9 cellular contexts compared by ENCODE assay signal in genomic region chr2:47751856-47752414, GRCh38. TPM values are rescaled to one million over a fixed set of nuclear protein-coding genes. Genes with fewer than 3 reads are reported as not detected.
A peak's percentile ranks its signal among the peaks of the same experiment; 100 is the strongest.
DNase-seq lines count a peak whose midpoint lies in the region; ATAC-seq and TF ChIP-seq lines count a peak whose summit lies in the region.
"Had no signal": no experiment of that assay in that cellular context is flagged by ENCODE, and none has a peak within 500 bp of the region (broad histone marks: within the 10 kb centered on the region; RNA-seq: fewer than 3 reads in every experiment).

No MANE protein-coding gene starts in this region.

- DNase-seq in AG04450 (ENCODE audit: low read depth, low spot score) (no peak), caudate nucleus (lab: John Stamatoyannopoulos, UW) (peak in 7 of 61 donors; percentile 5 to 44 (median 18)), putamen (ENCODE audit: low spot score) (no peak), foreskin fibroblast (no peak), NCI-H2171 (lab: John Stamatoyannopoulos, UW) (no peak)
- DNase-seq in activated CD8-positive, alpha-beta memory T cell treated with anti-CD3 and anti-CD28 coated beads, Interleukin-2, amount 50 U/mL, for 4 hours = no peak
- DNase-seq: cerebellar nuclear complex had no signal

- H3K4me3 ChIP-seq in AG04450 (ENCODE audit: low read depth, low read length) (no peak overlapping the region), foreskin fibroblast (ENCODE audit: low read depth in 1 of 2, low read length in 2 of 2) (no peak overlapping the region)

- no peaks in the 10 kb centered on the region for H3K9me3 ChIP-seq in AG04450 (ENCODE audit: control insufficient read depth, insufficient read depth, low read length)

- TF ChIP-seq CTCF in AG04450 (IDR thresholded peaks at IDR 0.05; ENCODE audit: low read depth, low read length) (no peak), foreskin fibroblast (IDR thresholded peaks at IDR 0.05; ENCODE audit: low read depth, low read length) (no peak)

- POLR2A ChIA-PET in AG04450 (lab: Yijun Ruan, JAX) = interaction anchor here (0.8 kb wide), 1 partner anchor 31 kb away, joined by 3 read pairs; the partner anchor contains the start of gene MSH6

- no peaks in the 10 kb centered on the region for H3K27me3 ChIP-seq in AG04450 (ENCODE audit: control insufficient read depth, insufficient read depth, low read length)

- ATAC-seq in GM19455 (IDR thresholded peaks at IDR 0.05; ENCODE audit: unreplicated experiment) (peak; percentile 30), HG03565 (IDR thresholded peaks at IDR 0.05; ENCODE audit: unreplicated experiment) (peak; percentile 24)

- CTCF ChIA-PET in AG04450 (lab: Charles Lee) = interaction anchor here (1.2 kb wide), 1 partner anchor 315 kb away, joined by 4 read pairs; no protein-coding TSS in a partner anchor

- H3K27ac ChIP-seq in AG04450 (ENCODE audit: low read depth, low read length) (peak overlapping the region; percentile 21), caudate nucleus (ENCODE audit: low read depth, low read length) (peak overlapping the region; percentile 99)

RNA-seq across cellular contexts. Expression of gene MSH6, which starts 31.0 kb away (rescaled TPM):
- polyA plus RNA-seq in AG04450 (2011; rRNA removed) = 34.0 and 43.7 TPM in 2 replicates
- polyA minus RNA-seq in AG04450 (2011; rRNA and poly(A)+ RNA removed) = 26.0 and 46.9 TPM in 2 replicates
